In the genomic region with DNA sequence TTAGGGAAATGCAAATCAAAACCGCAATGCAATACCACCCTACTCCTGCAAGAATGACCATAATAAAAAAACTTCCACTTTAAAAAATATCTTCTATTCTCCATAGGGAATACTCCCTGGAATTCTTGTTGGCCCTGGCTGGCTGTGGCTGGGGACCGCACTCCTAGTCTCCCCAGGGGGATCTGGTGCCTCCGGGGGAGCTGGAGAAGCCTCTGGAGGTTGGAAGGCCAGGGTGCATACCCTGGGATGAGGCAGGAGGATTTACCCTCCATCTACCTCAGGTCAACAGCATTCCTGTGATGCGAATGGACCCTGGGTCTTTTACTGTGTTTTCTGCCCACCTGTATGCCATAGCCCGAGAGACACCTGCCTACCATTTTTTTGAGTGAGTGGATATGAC, we compare ENCODE assay signal across 31 cellular contexts.
DNase-seq lines count a peak whose midpoint lies in the region; TF ChIP-seq lines count a peak whose summit lies in the region.
"Had no signal": no experiment of that assay in that cellular context is flagged by ENCODE, and none has a peak within 500 bp of the region (broad histone marks: within the 10 kb centered on the region; RNA-seq: fewer than 3 reads in every experiment).

No MANE protein-coding gene starts in this region.

- H3K27ac ChIP-seq in HEK293 (ENCODE audit: extremely low read depth, low read depth, low read length) (no peak overlapping the region), endodermal cell (ENCODE audit: low read depth, low read length) (no peak overlapping the region), neural progenitor cell (no peak overlapping the region)
- H3K27ac ChIP-seq: 22Rv1; A549; BLaER1; BLaER1 treated with 17β-estradiol and CSF1 and Interleukin-3, amounts not matched to agents 10 nM and 100 nM; C4-2B had no signal

- H3K4me2 ChIP-seq in neural progenitor cell, result no peak overlapping the region
- H3K4me2 ChIP-seq: A549; BLaER1; BLaER1 treated with 17β-estradiol and CSF1 and Interleukin-3, amounts not matched to agents 10 nM and 100 nM had no signal

- H3F3A ChIP-seq in neural progenitor cell (ENCODE audit: low read depth), result no peaks in the 10 kb centered on the region

- WGBS in endodermal cell (ENCODE audit: insufficient coverage in 1 of 2, insufficient read length in 1 of 2), 2 experiments, result 86 to 94% methylated on average over 3 to 5 of the region's 5 CpGs

- H3K27me3 Mint-ChIP-seq in endodermal cell (ENCODE audit: insufficient read depth) (peaks cover 16% of the 10 kb centered on the region), neural progenitor cell (ENCODE audit: insufficient read depth, low read depth) (peaks cover 5% of the 10 kb centered on the region)

- H3K9me3 Mint-ChIP-seq in endodermal cell, result no peaks in the 10 kb centered on the region
- no peaks in the 10 kb centered on the region for H3K9me3 Mint-ChIP-seq in neural progenitor cell
- H3K9me3 Mint-ChIP-seq: CD4-positive, alpha-beta memory T cell; CD4-positive, alpha-beta T cell; CD8-positive, alpha-beta T cell had no signal

- H4K20me1 ChIP-seq in neural progenitor cell (ENCODE audit: low read depth), result no peaks in the 10 kb centered on the region
- H4K20me1 ChIP-seq: BLaER1; BLaER1 treated with 17β-estradiol and CSF1 and Interleukin-3, amounts not matched to agents 10 nM and 100 nM had no signal

- H3K4me1 ChIP-seq in HEK293 (ENCODE audit: control insufficient read depth, insufficient read depth, low read length), result peaks cover 23% of the 10 kb centered on the region
- peaks cover 11% of the 10 kb centered on the region for H3K4me1 ChIP-seq in endodermal cell (ENCODE audit: control insufficient read depth, insufficient read depth, low read length)
- peaks cover 33% of the 10 kb centered on the region for H3K4me1 ChIP-seq in neural progenitor cell
- H3K4me1 ChIP-seq: A549; BLaER1; BLaER1 treated with 17β-estradiol and CSF1 and Interleukin-3, amounts not matched to agents 10 nM and 100 nM; Caco-2 had no signal

- CTCF ChIA-PET in HEK293 (lab: Yijun Ruan, JAX), result interaction anchor here (0.6 to 1.0 kb wide), 5 partner anchors 23 to 483 kb away, joined by 3 to 6 read pairs (median 3); no protein-coding TSS in a partner anchor

- H3K4me1 Mint-ChIP-seq in endodermal cell, result peaks cover 38% of the 10 kb centered on the region
- H3K4me1 Mint-ChIP-seq in neural progenitor cell, result peaks cover 50% of the 10 kb centered on the region
- H3K4me1 Mint-ChIP-seq: B cell; CD14-positive monocyte; CD4-positive, alpha-beta memory T cell; CD4-positive, CD25-positive, alpha-beta regulatory T cell; CD8-positive, alpha-beta memory T cell had no signal

- no peak overlapping the region for H2AFZ ChIP-seq in neural progenitor cell (replicated peaks)

- no peaks in the 10 kb centered on the region for H3K79me2 ChIP-seq in neural progenitor cell (ENCODE audit: low read depth)

- H3K27me3 ChIP-seq in endodermal cell (ENCODE audit: control insufficient read depth, insufficient read depth, low read length, poor library complexity, severe bottlenecking), result peaks cover 9% of the 10 kb centered on the region
- H3K27me3 ChIP-seq in neural progenitor cell, result peaks cover 10% of the 10 kb centered on the region
- H3K27me3 ChIP-seq: BE2C; BLaER1; BLaER1 treated with 17β-estradiol and CSF1 and Interleukin-3, amounts not matched to agents 10 nM and 100 nM had no signal

- H3K36me3 ChIP-seq in HEK293 (ENCODE audit: control insufficient read depth in 2 of 2, insufficient read depth in 1 of 2, low read length in 2 of 2) (no peaks in the 10 kb centered on the region; a peak in 1 of 3 replicates), endodermal cell (ENCODE audit: control insufficient read depth, insufficient read depth, low read length) (no peaks in the 10 kb centered on the region), neural progenitor cell (no peaks in the 10 kb centered on the region)
- H3K36me3 ChIP-seq: BE2C; BLaER1; BLaER1 treated with 17β-estradiol and CSF1 and Interleukin-3, amounts not matched to agents 10 nM and 100 nM had no signal

- H3K4me3 Mint-ChIP-seq in endodermal cell (no peak overlapping the region), neural progenitor cell (no peak overlapping the region)
- H3K4me3 Mint-ChIP-seq: B cell; CD14-positive monocyte; CD4-positive, alpha-beta memory T cell; CD4-positive, alpha-beta T cell; CD4-positive, CD25-positive, alpha-beta regulatory T cell; CD8-positive, alpha-beta memory T cell; CD8-positive, alpha-beta T cell had no signal

- DNase-seq in endodermal cell, result peak; percentile 38
- DNase-seq in H4 (ENCODE audit: low spot score), result no peak
- DNase-seq in neural progenitor cell (ENCODE audit: low spot score), result no peak
- DNase-seq: 8988T; ACHN; AML-193; BE2C; C1 segment of cervical spinal cord; Caco-2; Calu3; CD4-positive, alpha-beta memory T cell; CD4-positive, alpha-beta T cell; CD4-positive, CD25-positive, alpha-beta regulatory T cell; CD8-positive, alpha-beta memory T cell; CD8-positive, alpha-beta T cell; COR-L47; DMS 273 treated with DMSO at 0.1 percent for 48 hours; DMS153; DMS53; DMS79; DMS79 treated with DMSO at 0.1 percent for 48 hours; DND-41; EL had no signal

- POLR2A ChIA-PET in HEK293 (lab: Yijun Ruan, JAX), result no interaction called here

- H3K9ac ChIP-seq in endodermal cell (ENCODE audit: extremely low read depth, low read length, poor library complexity, severe bottlenecking) (no peak overlapping the region), neural progenitor cell (no peak overlapping the region)
- H3K9ac ChIP-seq: BLaER1; BLaER1 treated with 17β-estradiol and CSF1 and Interleukin-3, amounts not matched to agents 10 nM and 100 nM had no signal

- H3K27ac Mint-ChIP-seq in endodermal cell (no peak overlapping the region), neural progenitor cell (no peak overlapping the region)
- H3K27ac Mint-ChIP-seq: B cell; CD14-positive monocyte; CD4-positive, alpha-beta memory T cell; CD4-positive, alpha-beta T cell; CD4-positive, CD25-positive, alpha-beta regulatory T cell; CD8-positive, alpha-beta memory T cell; CD8-positive, alpha-beta T cell had no signal

- H3K4me3 ChIP-seq in HEK293 (ENCODE audit: low read depth, low read length) (no peak overlapping the region), endodermal cell (ENCODE audit: low read length) (no peak overlapping the region), neural progenitor cell (no peak overlapping the region)
- H3K4me3 ChIP-seq: A549; BLaER1; BLaER1 treated with 17β-estradiol and CSF1 and Interleukin-3, amounts not matched to agents 10 nM and 100 nM had no signal

- H3K36me3 Mint-ChIP-seq in endodermal cell (ENCODE audit: low read depth) (no peaks in the 10 kb centered on the region), neural progenitor cell (no peaks in the 10 kb centered on the region)
- H3K36me3 Mint-ChIP-seq: CD14-positive monocyte; CD4-positive, alpha-beta memory T cell; CD4-positive, CD25-positive, alpha-beta regulatory T cell; CD8-positive, alpha-beta memory T cell; CD8-positive, alpha-beta T cell had no signal

- H3K9me3 ChIP-seq in HEK293 (ENCODE audit: control insufficient read depth, insufficient read depth, low read depth, low read length) (no peaks in the 10 kb centered on the region), endodermal cell (ENCODE audit: control insufficient read depth, low read length) (no peaks in the 10 kb centered on the region), neural progenitor cell (ENCODE audit: low read depth) (no peaks in the 10 kb centered on the region)
- H3K9me3 ChIP-seq: A549; BE2C; BLaER1; BLaER1 treated with 17β-estradiol and CSF1 and Interleukin-3, amounts not matched to agents 10 nM and 100 nM; Caco-2 had no signal

- no peak for TF ChIP-seq CTCF in HEK293 (tag by site-specific recombination; IDR thresholded peaks at IDR 0.05)
- no peak for TF ChIP-seq CTCF in endodermal cell (conservative IDR thresholded peaks at IDR 0.05)
- no peak for TF ChIP-seq CTCF in neural progenitor cell (IDR thresholded peaks at IDR 0.05)

TF ChIP-seq in HEK293, 187 proteins besides CTCF, POLR2A, EP300 and RAD21:
- TF ChIP-seq IKZF3 (tag by site-specific recombination; IDR thresholded peaks at IDR 0.05), result 0 out of 2 replicates have a peak, but pooled peaks have one; percentile 26
- TF ChIP-seq GLIS1 (tag by site-specific recombination; IDR thresholded peaks at IDR 0.05), result peak; percentile 64; the same call in 1 of the 2 replicates
- TF ChIP-seq ZNF660 (tag by site-specific recombination; IDR thresholded peaks at IDR 0.05), result no peak
